1 cellular context compared by ENCODE assay signal in genomic region chr7:85275204-85275603, GRCh38.
TF ChIP-seq lines count a peak whose summit lies in the region.

No MANE protein-coding gene starts in this region.

TF ChIP-seq in GM23338, 12 proteins besides CTCF, POLR2A, EP300 and RAD21 (continued from another document):
- peak; percentile 42; the same call in 1 of the 2 replicates for TF ChIP-seq ZNF462 (CRISPR knock-in tag; IDR thresholded peaks at IDR 0.05)
- TF ChIP-seq NANOG (IDR thresholded peaks at IDR 0.05; ENCODE audit: borderline replicate concordance) = peak; percentile 78
